2 cellular contexts compared by ENCODE assay signal in genomic region chr17:11644265-11645212, GRCh38.
TF ChIP-seq lines count a peak whose summit lies in the region.

No MANE protein-coding gene starts in this region.

TF ChIP-seq in GM23338, 12 proteins besides CTCF, POLR2A, EP300 and RAD21 (continued from another document):
- TF ChIP-seq REST (IDR thresholded peaks at IDR 0.05; ENCODE audit: unreplicated experiment) (no peak), EZH2 (IDR thresholded peaks at IDR 0.05; ENCODE audit: low read depth, unreplicated experiment) (no peak), JUNB (IDR thresholded peaks at IDR 0.05; ENCODE audit: unreplicated experiment) (no peak), NANOG (IDR thresholded peaks at IDR 0.05; ENCODE audit: borderline replicate concordance) (no peak), CREB1 (CRISPR knock-in tag; IDR thresholded peaks at IDR 0.05; ENCODE audit: low read depth) (no peak), POLR2AphosphoS5 (IDR thresholded peaks at IDR 0.05; ENCODE audit: low read depth) (no peak)
- TF ChIP-seq, protein P1, sequence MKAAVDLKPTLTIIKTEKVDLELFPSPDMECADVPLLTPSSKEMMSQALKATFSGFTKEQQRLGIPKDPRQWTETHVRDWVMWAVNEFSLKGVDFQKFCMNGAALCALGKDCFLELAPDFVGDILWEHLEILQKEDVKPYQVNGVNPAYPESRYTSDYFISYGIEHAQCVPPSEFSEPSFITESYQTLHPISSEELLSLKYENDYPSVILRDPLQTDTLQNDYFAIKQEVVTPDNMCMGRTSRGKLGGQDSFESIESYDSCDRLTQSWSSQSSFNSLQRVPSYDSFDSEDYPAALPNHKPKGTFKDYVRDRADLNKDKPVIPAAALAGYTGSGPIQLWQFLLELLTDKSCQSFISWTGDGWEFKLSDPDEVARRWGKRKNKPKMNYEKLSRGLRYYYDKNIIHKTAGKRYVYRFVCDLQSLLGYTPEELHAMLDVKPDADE (IDR thresholded peaks at IDR 0.05), result no peak
- TF ChIP-seq, protein P2, sequence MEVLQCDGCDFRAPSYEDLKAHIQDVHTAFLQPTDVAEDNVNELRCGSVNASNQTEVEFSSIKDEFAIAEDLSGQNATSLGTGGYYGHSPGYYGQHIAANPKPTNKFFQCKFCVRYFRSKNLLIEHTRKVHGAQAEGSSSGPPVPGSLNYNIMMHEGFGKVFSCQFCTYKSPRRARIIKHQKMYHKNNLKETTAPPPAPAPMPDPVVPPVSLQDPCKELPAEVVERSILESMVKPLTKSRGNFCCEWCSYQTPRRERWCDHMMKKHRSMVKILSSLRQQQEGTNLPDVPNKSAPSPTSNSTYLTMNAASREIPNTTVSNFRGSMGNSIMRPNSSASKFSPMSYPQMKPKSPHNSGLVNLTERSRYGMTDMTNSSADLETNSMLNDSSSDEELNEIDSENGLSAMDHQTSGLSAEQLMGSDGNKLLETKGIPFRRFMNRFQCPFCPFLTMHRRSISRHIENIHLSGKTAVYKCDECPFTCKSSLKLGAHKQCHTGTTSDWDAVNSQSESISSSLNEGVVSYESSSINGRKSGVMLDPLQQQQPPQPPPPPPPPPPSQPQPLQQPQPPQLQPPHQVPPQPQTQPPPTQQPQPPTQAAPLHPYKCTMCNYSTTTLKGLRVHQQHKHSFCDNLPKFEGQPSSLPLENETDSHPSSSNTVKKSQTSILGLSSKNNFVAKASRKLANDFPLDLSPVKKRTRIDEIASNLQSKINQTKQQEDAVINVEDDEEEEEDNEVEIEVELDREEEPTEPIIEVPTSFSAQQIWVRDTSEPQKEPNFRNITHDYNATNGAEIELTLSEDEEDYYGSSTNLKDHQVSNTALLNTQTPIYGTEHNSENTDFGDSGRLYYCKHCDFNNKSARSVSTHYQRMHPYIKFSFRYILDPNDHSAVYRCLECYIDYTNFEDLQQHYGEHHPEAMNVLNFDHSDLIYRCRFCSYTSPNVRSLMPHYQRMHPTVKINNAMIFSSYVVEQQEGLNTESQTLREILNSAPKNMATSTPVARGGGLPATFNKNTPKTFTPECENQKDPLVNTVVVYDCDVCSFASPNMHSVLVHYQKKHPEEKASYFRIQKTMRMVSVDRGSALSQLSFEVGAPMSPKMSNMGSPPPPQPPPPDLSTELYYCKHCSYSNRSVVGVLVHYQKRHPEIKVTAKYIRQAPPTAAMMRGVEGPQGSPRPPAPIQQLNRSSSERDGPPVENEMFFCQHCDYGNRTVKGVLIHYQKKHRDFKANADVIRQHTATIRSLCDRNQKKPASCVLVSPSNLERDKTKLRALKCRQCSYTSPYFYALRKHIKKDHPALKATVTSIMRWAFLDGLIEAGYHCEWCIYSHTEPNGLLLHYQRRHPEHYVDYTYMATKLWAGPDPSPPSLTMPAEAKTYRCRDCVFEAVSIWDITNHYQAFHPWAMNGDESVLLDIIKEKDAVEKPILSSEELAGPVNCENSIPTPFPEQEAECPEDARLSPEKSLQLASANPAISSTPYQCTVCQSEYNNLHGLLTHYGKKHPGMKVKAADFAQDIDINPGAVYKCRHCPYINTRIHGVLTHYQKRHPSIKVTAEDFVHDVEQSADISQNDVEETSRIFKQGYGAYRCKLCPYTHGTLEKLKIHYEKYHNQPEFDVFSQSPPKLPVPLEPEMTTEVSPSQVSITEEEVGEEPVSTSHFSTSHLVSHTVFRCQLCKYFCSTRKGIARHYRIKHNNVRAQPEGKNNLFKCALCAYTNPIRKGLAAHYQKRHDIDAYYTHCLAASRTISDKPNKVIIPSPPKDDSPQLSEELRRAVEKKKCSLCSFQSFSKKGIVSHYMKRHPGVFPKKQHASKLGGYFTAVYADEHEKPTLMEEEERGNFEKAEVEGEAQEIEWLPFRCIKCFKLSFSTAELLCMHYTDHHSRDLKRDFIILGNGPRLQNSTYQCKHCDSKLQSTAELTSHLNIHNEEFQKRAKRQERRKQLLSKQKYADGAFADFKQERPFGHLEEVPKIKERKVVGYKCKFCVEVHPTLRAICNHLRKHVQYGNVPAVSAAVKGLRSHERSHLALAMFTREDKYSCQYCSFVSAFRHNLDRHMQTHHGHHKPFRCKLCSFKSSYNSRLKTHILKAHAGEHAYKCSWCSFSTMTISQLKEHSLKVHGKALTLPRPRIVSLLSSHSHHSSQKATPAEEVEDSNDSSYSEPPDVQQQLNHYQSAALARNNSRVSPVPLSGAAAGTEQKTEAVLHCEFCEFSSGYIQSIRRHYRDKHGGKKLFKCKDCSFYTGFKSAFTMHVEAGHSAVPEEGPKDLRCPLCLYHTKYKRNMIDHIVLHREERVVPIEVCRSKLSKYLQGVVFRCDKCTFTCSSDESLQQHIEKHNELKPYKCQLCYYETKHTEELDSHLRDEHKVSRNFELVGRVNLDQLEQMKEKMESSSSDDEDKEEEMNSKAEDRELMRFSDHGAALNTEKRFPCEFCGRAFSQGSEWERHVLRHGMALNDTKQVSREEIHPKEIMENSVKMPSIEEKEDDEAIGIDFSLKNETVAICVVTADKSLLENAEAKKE (CRISPR knock-in tag; IDR thresholded peaks at IDR 0.05), result no peak
TF ChIP-seq in GM23338: peak in this region for 0.

TF ChIP-seq in neural cell, 6 proteins besides CTCF, POLR2A, EP300 and RAD21 (continued from another document):
- TF ChIP-seq REST (IDR thresholded peaks at IDR 0.05; ENCODE audit: borderline replicate concordance), result no peak
- TF ChIP-seq TAF1 (IDR thresholded peaks at IDR 0.05; ENCODE audit: low read depth), result no peak
